ENCODE assay signal across 15 cellular contexts in genomic region chr6:11675610-11676009, GRCh38.
DNase-seq lines count a peak whose midpoint lies in the region; ATAC-seq, FAIRE-seq and TF ChIP-seq lines count a peak whose summit lies in the region.
"Had no signal": no experiment of that assay in that cellular context is flagged by ENCODE, and none has a peak within 500 bp of the region (broad histone marks: within the 10 kb centered on the region; RNA-seq: fewer than 3 reads in every experiment).

No MANE protein-coding gene starts in this region.

- ATAC-seq in aorta (ENCODE audit: low FRiP score): peak; percentile 66
- ATAC-seq in GM19463 (IDR thresholded peaks at IDR 0.05; ENCODE audit: unreplicated experiment): no peak
- ATAC-seq: gastroesophageal sphincter, WTC11 had no signal

- H2AFZ ChIP-seq in OCI-LY7 (ENCODE audit: low read length): no peak overlapping the region

- H3K79me2 ChIP-seq in OCI-LY7 (ENCODE audit: insufficient read depth, low read depth, low read length): no peaks in the 10 kb centered on the region

- TF ChIP-seq CTCF in epithelial cell of proximal tubule (conservative IDR thresholded peaks at IDR 0.05; ENCODE audit: low read depth, low read length) (peak; percentile 69), OCI-LY7 (conservative IDR thresholded peaks at IDR 0.05; ENCODE audit: low read length) (no peak), D721Med (IDR thresholded peaks at IDR 0.05; ENCODE audit: insufficient read depth, missing control alignments) (no peak)

- H3K4me1 ChIP-seq in aorta (ENCODE audit: control insufficient read depth in 1 of 2, insufficient read depth in 2 of 2, low read length in 2 of 2) (no peaks in the 10 kb centered on the region), OCI-LY7 (ENCODE audit: insufficient read depth, low read length, poor library complexity, severe bottlenecking) (no peaks in the 10 kb centered on the region)
- H3K4me1 ChIP-seq: gastroesophageal sphincter had no signal

- no peak overlapping the region for H3K27ac ChIP-seq in aorta (ENCODE audit: low read depth in 1 of 2, low read length in 2 of 2)
- no peak overlapping the region for H3K27ac ChIP-seq in OCI-LY7 (ENCODE audit: low read depth, low read length, poor library complexity, severe bottlenecking)
- H3K27ac ChIP-seq: gastroesophageal sphincter had no signal

- POLR2A ChIA-PET in OCI-LY7 (lab: Charles Lee): no interaction called here

- no peaks in the 10 kb centered on the region for H4K20me1 ChIP-seq in OCI-LY7 (ENCODE audit: insufficient read depth, low read length)

- WGBS in aorta, 2 donors: 72 to 80% methylated on average over 2 of the region's 2 CpGs

- BruUV-seq in OCI-LY7 (replicated peaks; lab: Mats Ljungman, UMichigan): no TSS peak

- no peak overlapping the region for H3K4me2 ChIP-seq in OCI-LY7 (ENCODE audit: low read length)

- no peaks in the 10 kb centered on the region for H3K9me3 ChIP-seq in aorta (ENCODE audit: control insufficient read depth, low read length)
- H3K9me3 ChIP-seq in OCI-LY7 (ENCODE audit: low read length): no peaks in the 10 kb centered on the region
- H3K9me3 ChIP-seq: gastroesophageal sphincter had no signal

- H3K36me3 ChIP-seq in aorta (ENCODE audit: control insufficient read depth in 1 of 2, insufficient read depth in 2 of 2, low read length in 1 of 2) (no peaks in the 10 kb centered on the region), OCI-LY7 (ENCODE audit: insufficient read depth, low read length) (no peaks in the 10 kb centered on the region)
- H3K36me3 ChIP-seq: gastroesophageal sphincter had no signal

- intact Hi-C loops in aorta (cut with DNase I) (no loop called here), OCI-LY7 (cut with micrococcal nuclease; ENCODE audit: unreplicated experiment) (no loop called here)

- no peaks in the 10 kb centered on the region for H3K27me3 ChIP-seq in aorta (ENCODE audit: control insufficient read depth in 1 of 2, insufficient read depth in 2 of 2, low read length in 1 of 2)
- H3K27me3 ChIP-seq: gastroesophageal sphincter had no signal

- H3K4me3 ChIP-seq in epithelial cell of proximal tubule (ENCODE audit: low read depth, low read length) (no peak overlapping the region), aorta (ENCODE audit: low read length in 2 of 2) (no peak overlapping the region), OCI-LY7 (ENCODE audit: low read depth, low read length, poor library complexity, severe bottlenecking) (no peak overlapping the region)
- H3K4me3 ChIP-seq: gastroesophageal sphincter had no signal

- CTCF ChIA-PET in OCI-LY7 (lab: Charles Lee; ENCODE audit: unreplicated experiment): no interaction called here

- peak; percentile 18 for DNase-seq in stimulated activated CD4-positive, alpha-beta T cell treated with anti-CD3 and anti-CD28 coated beads, Interleukin-15, amount 100 ng/mL, for 24 hours
- DNase-seq in stimulated activated CD4-positive, alpha-beta T cell treated with anti-CD3 and anti-CD28 coated beads, Interleukin-4, amount 100 ng/mL, for 1 hour: no peak
- peak; percentile 62 for DNase-seq in MV-4-11 (lab: John Stamatoyannopoulos, UW)
- no peak for DNase-seq in epithelial cell of proximal tubule (ENCODE audit: low read depth)
- no peak for DNase-seq in aorta
- DNase-seq in OCI-LY7 (ENCODE audit: low spot score): no peak
- no peak for DNase-seq in D721Med (ENCODE audit: insufficient read length, low spot score)
- DNase-seq: activated effector memory CD4-positive, alpha-beta T cell treated with anti-CD3 and anti-CD28 coated beads, Interleukin-2, amount 50 U/mL, for 16 hours; CD4-positive, alpha-beta memory T cell; cortex of kidney; NCI-H2029; stimulated activated CD4-positive, alpha-beta T cell treated with anti-CD3 and anti-CD28 coated beads, Interleukin-4, amount 100 ng/mL, for 4 hours had no signal

- no peak for FAIRE-seq in D721Med (lab: Jason Lieb, UNC)

- no peaks in the 10 kb centered on the region for H3K9me2 ChIP-seq in OCI-LY7 (ENCODE audit: insufficient read depth, low read length)

Comparison
In these comparisons a context has a peak if more than half of its experiments do, and no peak if none do; other contexts are left out.
1. DNase-seq: peak in stimulated activated CD4-positive, alpha-beta T cell treated with anti-CD3 and anti-CD28 coated beads, Interleukin-15, amount 100 ng/mL, for 24 hours (single experiment) and MV-4-11 (single experiment); none in stimulated activated CD4-positive, alpha-beta T cell treated with anti-CD3 and anti-CD28 coated beads, Interleukin-4, amount 100 ng/mL, for 1 hour (single experiment), epithelial cell of proximal tubule (single experiment), aorta (0 of 2), OCI-LY7 (single experiment) and D721Med (single experiment).